Comparison of ENCODE assay signal across 9 cellular contexts in the genomic region with DNA sequence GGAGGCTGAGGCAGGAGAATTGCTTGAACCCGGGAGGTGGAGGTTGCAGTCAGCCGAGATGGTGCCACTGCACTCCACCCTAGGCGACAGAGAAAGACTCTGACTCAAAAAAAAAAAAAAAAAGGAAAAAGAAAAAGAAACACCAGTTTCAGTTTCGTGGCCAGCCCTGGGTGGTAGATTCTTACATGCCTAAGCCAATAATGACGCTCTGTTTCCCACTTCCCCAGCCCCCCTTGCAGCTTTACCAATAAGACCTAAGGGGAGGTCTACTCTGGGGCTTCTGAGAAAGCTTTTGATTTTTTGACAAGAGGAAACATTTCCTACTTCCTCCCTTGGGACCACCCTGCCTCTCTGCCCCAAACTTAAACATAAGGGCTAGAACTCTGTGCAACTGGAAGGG. TPM values are rescaled to one million over a fixed set of nuclear protein-coding genes. Genes with fewer than 3 reads are reported as not detected.
DNase-seq lines count a peak whose midpoint lies in the region; ATAC-seq and TF ChIP-seq lines count a peak whose summit lies in the region.
"Had no signal": no experiment of that assay in that cellular context is flagged by ENCODE, and none has a peak within 500 bp of the region (broad histone marks: within the 10 kb centered on the region; RNA-seq: fewer than 3 reads in every experiment).

No MANE protein-coding gene starts in this region.

- DNase-seq in activated CD8-positive, alpha-beta memory T cell treated with anti-CD3 and anti-CD28 coated beads for 24 hours: peak; percentile 79
- DNase-seq in naive thymus-derived CD8-positive, alpha-beta T cell: peak; percentile 39 to 89 (median 71)
- DNase-seq in esophagus squamous epithelium (lab: John Stamatoyannopoulos, UW) (no peak), C1 segment of cervical spinal cord (lab: John Stamatoyannopoulos, UW) (no peak), SJCRH30 (no peak), G401 (ENCODE audit: low spot score) (no peak)

- H3F3A ChIP-seq in DOHH2 (ENCODE audit: control insufficient read depth, insufficient read depth): no peaks in the 10 kb centered on the region

- H3K4me3 ChIP-seq in DOHH2 (ENCODE audit: low read length): no peak overlapping the region
- H3K4me3 ChIP-seq in esophagus squamous epithelium: no peak overlapping the region
- H3K4me3 ChIP-seq in SJCRH30: no peak overlapping the region
- H3K4me3 ChIP-seq: skin epidermis had no signal

- no peak for TF ChIP-seq POLR2A in esophagus squamous epithelium (IDR thresholded peaks at IDR 0.05)

- peak overlapping the region; percentile 40 for H3K4me2 ChIP-seq in DOHH2 (ENCODE audit: low read length)

- H4K20me1 ChIP-seq in DOHH2 (ENCODE audit: control insufficient read depth, insufficient read depth, low read depth, low read length): no peaks in the 10 kb centered on the region

- no peaks in the 10 kb centered on the region for H3K9me2 ChIP-seq in DOHH2 (replicated peaks; ENCODE audit: control insufficient read depth, low read length)

- H3K36me3 ChIP-seq in DOHH2 (ENCODE audit: control insufficient read depth, low read length) (no peaks in the 10 kb centered on the region), esophagus squamous epithelium (no peaks in the 10 kb centered on the region), SJCRH30 (no peaks in the 10 kb centered on the region)

- WGBS in esophagus squamous epithelium, 2 donors: 37 to 50% methylated on average over 5 of the region's 5 CpGs

- peak overlapping the region; percentile 88 to 98 (median 95) for H3K27ac Mint-ChIP-seq in naive thymus-derived CD8-positive, alpha-beta T cell

- POLR2A ChIA-PET in naive thymus-derived CD8-positive, alpha-beta T cell (lab: Charles Lee): interaction anchor here (0.6 to 1.5 kb wide), 15 partner anchors 9 to 222 kb away, joined by 3 to 13 read pairs (median 4); no protein-coding TSS in a partner anchor

- peak overlapping the region; percentile 41 to 84 (median 72) for H3K4me3 Mint-ChIP-seq in naive thymus-derived CD8-positive, alpha-beta T cell

- peaks cover 13 to 60% (median 50%) of the 10 kb centered on the region in 4 donors for H3K4me1 Mint-ChIP-seq in naive thymus-derived CD8-positive, alpha-beta T cell

- TF ChIP-seq CTCF in DOHH2 (IDR thresholded peaks at IDR 0.05; ENCODE audit: low read depth, low read length, poor library complexity, severe bottlenecking): no peak
- no peak for TF ChIP-seq CTCF in esophagus squamous epithelium (IDR thresholded peaks at IDR 0.05)

- H3K9me3 Mint-ChIP-seq in naive thymus-derived CD8-positive, alpha-beta T cell: no peaks in the 10 kb centered on the region

- H3K79me2 ChIP-seq in DOHH2 (ENCODE audit: control insufficient read depth, low read length): no peaks in the 10 kb centered on the region

- H3K27me3 ChIP-seq in DOHH2 (ENCODE audit: control insufficient read depth, low read length) (peaks cover 13% of the 10 kb centered on the region), esophagus squamous epithelium (no peaks in the 10 kb centered on the region), SJCRH30 (no peaks in the 10 kb centered on the region)

- no peak overlapping the region for H3K27ac ChIP-seq in DOHH2 (ENCODE audit: low read depth, low read length)
- H3K27ac ChIP-seq in esophagus squamous epithelium: no peak overlapping the region
- H3K27ac ChIP-seq in SJCRH30: no peak overlapping the region

- intact Hi-C loops in esophagus squamous epithelium (cut with DNase I): no loop called here

- H3K9me3 ChIP-seq in DOHH2 (ENCODE audit: control insufficient read depth, insufficient read depth, low read length): no peaks in the 10 kb centered on the region
- no peaks in the 10 kb centered on the region for H3K9me3 ChIP-seq in esophagus squamous epithelium
- H3K9me3 ChIP-seq in SJCRH30 (replicated peaks): no peaks in the 10 kb centered on the region

- peak; percentile 78 for ATAC-seq in HG03378 (IDR thresholded peaks at IDR 0.05; ENCODE audit: unreplicated experiment)
- ATAC-seq in naive thymus-derived CD8-positive, alpha-beta T cell: peak; percentile 98 to 100

- in situ Hi-C loops in G401 (cut with HindIII; ENCODE audit: low sequenced_read_pairs): no loop called here

- no peaks in the 10 kb centered on the region for H3K36me3 Mint-ChIP-seq in naive thymus-derived CD8-positive, alpha-beta T cell

- peaks cover 14% of the 10 kb centered on the region for H3K4me1 ChIP-seq in DOHH2 (ENCODE audit: control insufficient read depth, low read length)
- H3K4me1 ChIP-seq in esophagus squamous epithelium: peaks cover 9 to 25% (median 18%) of the 10 kb centered on the region in 3 donors
- no peaks in the 10 kb centered on the region; the same call in 1 of the 2 replicates for H3K4me1 ChIP-seq in SJCRH30

- H3K27me3 Mint-ChIP-seq in naive thymus-derived CD8-positive, alpha-beta T cell: no peaks in the 10 kb centered on the region

RNA-seq across cellular contexts. Expression of a gene that starts 30.0 kb away (rescaled TPM):
- total RNA-seq in naive thymus-derived CD8-positive, alpha-beta T cell: 10 to 100 TPM; 21.7 to 23.7 TPM
- polyA plus RNA-seq in naive thymus-derived CD8-positive, alpha-beta T cell: 10 to 100 TPM in 1 of 3 donors, 1 to 10 TPM in 2; 4.3 to 10.2 (median 5.3) TPM
- 10 to 100 TPM in 1 of 4 donors, 1 to 10 TPM in 3; 1.7 to 11.6 (median 3.4) TPM for total RNA-seq in esophagus squamous epithelium
- total RNA-seq in SJCRH30 (2014; rRNA removed; shearing (Covaris generic)): 0.68 and 1.0 TPM in 2 replicates
- total RNA-seq in G401 (2014; rRNA removed; shearing (Covaris generic)): 1.3 and 1.5 TPM in 2 replicates

Comparison
In these comparisons a context has a peak if more than half of its experiments do, and no peak if none do; other contexts are left out.
1. DNase-seq: peak in activated CD8-positive, alpha-beta memory T cell treated with anti-CD3 and anti-CD28 coated beads for 24 hours (single experiment) and naive thymus-derived CD8-positive, alpha-beta T cell (10 of 10); none in esophagus squamous epithelium (single experiment), C1 segment of cervical spinal cord (0 of 14), SJCRH30 (0 of 2) and G401 (single experiment).